In genomic region chr10:30114871-30115270, GRCh38 we compare ENCODE assay signal across 12 cellular contexts. TPM values are rescaled to one million over a fixed set of nuclear protein-coding genes. Genes with fewer than 3 reads are reported as not detected.
A peak's percentile ranks its signal among the peaks of the same experiment; 100 is the strongest.
DNase-seq lines count a peak whose midpoint lies in the region; ATAC-seq, FAIRE-seq and TF ChIP-seq lines count a peak whose summit lies in the region.
"Had no signal": no experiment of that assay in that cellular context is flagged by ENCODE, and none has a peak within 500 bp of the region (broad histone marks: within the 10 kb centered on the region; RNA-seq: fewer than 3 reads in every experiment).

No MANE protein-coding gene starts in this region.

- FAIRE-seq in H1 (lab: Jason Lieb, UNC), result no peak

- H3K4ac ChIP-seq in H1 (replicated peaks; ENCODE audit: insufficient read length, low read depth, low read length), result no peak overlapping the region

- no peaks in the 10 kb centered on the region for H3K36me3 Mint-ChIP-seq in stimulated activated effector memory CD8-positive, alpha-beta T cell treated with anti-CD3 and anti-CD28 coated beads, Interleukin-12 subunit alpha, Interleukin-12 subunit beta, amount 100 ng/mL, for 72 hours

- no peak for ATAC-seq in stimulated activated effector memory CD8-positive, alpha-beta T cell treated with anti-CD3 and anti-CD28 coated beads, Interleukin-12 subunit alpha, Interleukin-12 subunit beta, amount 100 ng/mL, for 72 hours

- no peaks in the 10 kb centered on the region for H4K20me1 ChIP-seq in H1 (replicated peaks in 1 of 2; ENCODE audit: control insufficient read depth in 1 of 2, insufficient read depth in 2 of 2, low read length in 2 of 2)

- TF ChIP-seq CTCF in H1 (IDR thresholded peaks at IDR 0.05; ENCODE audit: control extremely low read depth in 1 of 3, insufficient read depth in 1 of 3, low read depth in 1 of 3, low read length in 3 of 3) (no peak), uterus (IDR thresholded peaks at IDR 0.05) (no peak)

- no peak overlapping the region for H2BK120ac ChIP-seq in H1 (replicated peaks; ENCODE audit: low read depth, low read length)

- no peak overlapping the region for H2BK12ac ChIP-seq in H1 (ENCODE audit: low read depth, low read length)

- CTCF ChIA-PET in H1 (lab: Charles Lee; ENCODE audit: partially characterized antibody), result interaction anchor here (0.6 kb wide), 1 partner anchor 54 kb away, joined by 5 read pairs; no protein-coding TSS in a partner anchor

- H3K9me3 ChIP-seq in H1 (ENCODE audit: insufficient read depth in 2 of 2, low read depth in 1 of 2, low read length in 1 of 2) (no peaks in the 10 kb centered on the region), mesodermal cell (ENCODE audit: control insufficient read depth, low read length) (no peaks in the 10 kb centered on the region), uterus (no peaks in the 10 kb centered on the region)
- H3K9me3 ChIP-seq: spleen had no signal

- no peak overlapping the region for H3K4me3 ChIP-seq in H1 (ENCODE audit: extremely low read depth in 1 of 4, insufficient read depth in 2 of 4, low read depth in 3 of 4, low read length in 4 of 4)
- no peak overlapping the region for H3K4me3 ChIP-seq in mesodermal cell (ENCODE audit: extremely low read depth, insufficient read depth, low read length, poor library complexity, severe bottlenecking)
- peak overlapping the region; percentile 5 to 23 for H3K4me3 ChIP-seq in uterus
- H3K4me3 ChIP-seq: spleen had no signal

- peak overlapping the region; percentile 64 for H2AFZ ChIP-seq in H1 (ENCODE audit: low read length)

- intact Hi-C loops in uterus (cut with DNase I; ENCODE audit: low total_unique reads), result no loop called here

- no peak overlapping the region for H4K8ac ChIP-seq in H1 (ENCODE audit: extremely low read depth, insufficient read depth, low read length)

- no peak for TF ChIP-seq POLR2A in H1 (IDR thresholded peaks at IDR 0.05; ENCODE audit: control extremely low read depth in 1 of 2, low read depth in 2 of 2, low read length in 2 of 2)
- no peak for TF ChIP-seq POLR2A in uterus (IDR thresholded peaks at IDR 0.05)

- H2BK5ac ChIP-seq in H1 (ENCODE audit: low read depth, low read length), result no peak overlapping the region

- no peak overlapping the region for H3K9ac ChIP-seq in H1 (replicated peaks in 1 of 4; ENCODE audit: extremely low read depth in 1 of 4, low read depth in 3 of 4, low read length in 3 of 4)

- no peak overlapping the region for H3K56ac ChIP-seq in H1 (replicated peaks; ENCODE audit: insufficient read length, low read depth, low read length)

- H3K4me3 Mint-ChIP-seq in stimulated activated effector memory CD8-positive, alpha-beta T cell treated with anti-CD3 and anti-CD28 coated beads, Interleukin-12 subunit alpha, Interleukin-12 subunit beta, amount 100 ng/mL, for 72 hours, result no peak overlapping the region

- H3K27ac ChIP-seq in H1 (ENCODE audit: low read depth, low read length) (no peak overlapping the region), mesodermal cell (ENCODE audit: low read depth, low read length, severe bottlenecking) (peak overlapping the region; percentile 11), uterus (peak overlapping the region; percentile 77)
- H3K27ac ChIP-seq: spleen had no signal

- H3K9me3 Mint-ChIP-seq in stimulated activated effector memory CD8-positive, alpha-beta T cell treated with anti-CD3 and anti-CD28 coated beads, Interleukin-12 subunit alpha, Interleukin-12 subunit beta, amount 100 ng/mL, for 72 hours, result no peaks in the 10 kb centered on the region

- no peak for TF ChIP-seq RAD21 in H1 (IDR thresholded peaks at IDR 0.05 in 1 of 2, conservative IDR thresholded peaks at IDR 0.05 in 1 of 2; ENCODE audit: low read depth in 2 of 2, low read length in 2 of 2)

- no peak overlapping the region; a peak in 1 of 4 replicates for H3K4me2 ChIP-seq in H1 (ENCODE audit: insufficient read depth in 1 of 2, low read depth in 2 of 2, low read length in 2 of 2)

- no peak for TF ChIP-seq EP300 in H1 (IDR thresholded peaks at IDR 0.05; ENCODE audit: borderline replicate concordance in 1 of 2, low read depth in 2 of 2, low read length in 2 of 2)

- H3K27ac Mint-ChIP-seq in stimulated activated effector memory CD8-positive, alpha-beta T cell treated with anti-CD3 and anti-CD28 coated beads, Interleukin-12 subunit alpha, Interleukin-12 subunit beta, amount 100 ng/mL, for 72 hours, result no peak overlapping the region

- peaks cover 0 to 3% (median 0%) of the 10 kb centered on the region in 4 experiments; a peak in 1 of 7 replicates for H3K4me1 ChIP-seq in H1 (replicated peaks in 1 of 4; ENCODE audit: control insufficient read depth in 3 of 4, insufficient read depth in 4 of 4, low read length in 3 of 4)
- no peaks in the 10 kb centered on the region for H3K4me1 ChIP-seq in mesodermal cell (ENCODE audit: control insufficient read depth, insufficient read depth, low read length, poor library complexity, severe bottlenecking)
- H3K4me1 ChIP-seq in uterus, result peaks cover 0 to 7% of the 10 kb centered on the region in 2 donors
- H3K4me1 ChIP-seq: spleen had no signal

- no peak overlapping the region for H4K91ac ChIP-seq in H1 (replicated peaks; ENCODE audit: insufficient read length, low read length)

- H2BK15ac ChIP-seq in H1 (ENCODE audit: low read length), result no peak overlapping the region

- H3K36me3 ChIP-seq in H1 (ENCODE audit: control insufficient read depth in 2 of 4, insufficient read depth in 4 of 4, low read length in 3 of 4) (no peaks in the 10 kb centered on the region), mesodermal cell (ENCODE audit: control insufficient read depth, insufficient read depth, low read length) (no peaks in the 10 kb centered on the region), uterus (no peaks in the 10 kb centered on the region)
- H3K36me3 ChIP-seq: spleen had no signal

- POLR2A ChIA-PET in H1 (lab: Charles Lee; ENCODE audit: partially characterized antibody), result no interaction called here

- no peaks in the 10 kb centered on the region for H3K79me2 ChIP-seq in H1 (ENCODE audit: control insufficient read depth in 1 of 2, insufficient read depth in 2 of 2, low read length in 2 of 2)

- no peak overlapping the region for H2AK5ac ChIP-seq in H1 (ENCODE audit: low read depth, low read length)

- H3K14ac ChIP-seq in H1 (ENCODE audit: insufficient read length), result no peak overlapping the region

- H3K79me1 ChIP-seq in H1 (ENCODE audit: low read depth, low read length), result no peaks in the 10 kb centered on the region

- no peaks in the 10 kb centered on the region for H3K4me1 Mint-ChIP-seq in stimulated activated effector memory CD8-positive, alpha-beta T cell treated with anti-CD3 and anti-CD28 coated beads, Interleukin-12 subunit alpha, Interleukin-12 subunit beta, amount 100 ng/mL, for 72 hours

- no peaks in the 10 kb centered on the region for H3K23me2 ChIP-seq in H1 (ENCODE audit: low read depth, low read length)

- H3K18ac ChIP-seq in H1 (ENCODE audit: extremely low read depth, low read length), result no peak overlapping the region

- peak; percentile 38 to 60 for DNase-seq in NCI-H526 (lab: John Stamatoyannopoulos, UW)
- DNase-seq in NCI-H526 treated with DMSO at 0.1 percent for 48 hours (lab: John Stamatoyannopoulos, UW), result no peak
- no peak for DNase-seq in H1 (ENCODE audit: low read depth in 1 of 2, low spot score in 2 of 2)
- peak in 1 of 2 donors; percentile 41 for DNase-seq in uterus
- no peak for DNase-seq in activated CD4-positive, alpha-beta T cell treated with anti-CD3 and anti-CD28 coated beads, Interleukin-2, amount 50 U/mL, for 1 hour
- DNase-seq in stimulated activated effector memory CD8-positive, alpha-beta T cell treated with anti-CD3 and anti-CD28 coated beads, Interleukin-12 subunit alpha, Interleukin-12 subunit beta, amount 100 ng/mL, for 72 hours (ENCODE audit: low spot score in 2 of 2), result no peak
- no peak for DNase-seq in amniotic stem cell (lab: John Stamatoyannopoulos, UW)
- DNase-seq: activated CD8-positive, alpha-beta memory T cell treated with anti-CD3 and anti-CD28 coated beads, Interleukin-2, amount 50 U/mL, for 4 hours; mammary epithelial cell; NCI-H1105; spleen had no signal

- 61% methylated on average over 8 of the region's 8 CpGs; no CpG with 5 or more reads in 1 of the 2 experiments for WGBS in H1 (ENCODE audit: extremely low coverage in 1 of 2, insufficient coverage in 1 of 2, insufficient read length in 1 of 2, insufficient replicate concordance in 2 of 2, low coverage in 1 of 2, low lambda C conversion rate in 2 of 2, missing lambda C conversion rate in 1 of 2), 2 experiments
- 52 to 65% methylated on average over 8 of the region's 8 CpGs for WGBS in mesodermal cell (ENCODE audit: insufficient coverage in 2 of 2), 2 experiments

- no peak overlapping the region for H3K23ac ChIP-seq in H1 (ENCODE audit: insufficient read length)

- H2BK20ac ChIP-seq in H1 (ENCODE audit: low read length), result no peak overlapping the region

- H3K27me3 ChIP-seq in H1 (replicated peaks in 1 of 4; ENCODE audit: control insufficient read depth in 3 of 4, extremely low read depth in 1 of 4, insufficient read depth in 3 of 4, low read length in 3 of 4) (no peaks in the 10 kb centered on the region), uterus (no peaks in the 10 kb centered on the region)

- no peak overlapping the region for H4K5ac ChIP-seq in H1 (ENCODE audit: insufficient read length, low read depth, low read length)

TF ChIP-seq in H1, 55 proteins besides CTCF, POLR2A, EP300 and RAD21:
- no peak for TF ChIP-seq BACH1 (IDR thresholded peaks at IDR 0.05; ENCODE audit: low read length)
- TF ChIP-seq, protein P1, sequence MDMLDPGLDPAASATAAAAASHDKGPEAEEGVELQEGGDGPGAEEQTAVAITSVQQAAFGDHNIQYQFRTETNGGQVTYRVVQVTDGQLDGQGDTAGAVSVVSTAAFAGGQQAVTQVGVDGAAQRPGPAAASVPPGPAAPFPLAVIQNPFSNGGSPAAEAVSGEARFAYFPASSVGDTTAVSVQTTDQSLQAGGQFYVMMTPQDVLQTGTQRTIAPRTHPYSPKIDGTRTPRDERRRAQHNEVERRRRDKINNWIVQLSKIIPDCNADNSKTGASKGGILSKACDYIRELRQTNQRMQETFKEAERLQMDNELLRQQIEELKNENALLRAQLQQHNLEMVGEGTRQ (IDR thresholded peaks at IDR 0.05; ENCODE audit: low read length), result peak; percentile 69
TF ChIP-seq in H1: peak in this region for 1.

RNA-seq across cellular contexts. Expression of gene JCAD, which starts 55.5 kb away (rescaled TPM):
- total RNA-seq in H1 (2021; fragmentation: NEBNext Ultra II Directional; extraction: Animal tissue kit (Norgen Biotek cat#: 25700)), result 2.9 and 5.2 TPM in 2 replicates
- polyA plus RNA-seq in H1 (2011; rRNA removed), result 0.56 and 0.75 TPM in 2 replicates
- 1.0 TPM for polyA plus RNA-seq in H1 (2011; cell fraction: cytosol; rRNA removed)
- 0.93 TPM for polyA plus RNA-seq in H1 (2011; cell fraction: nucleus; rRNA removed)
- polyA plus RNA-seq in H1 (2012, experiment 1 of 2), result 1.6 to 2.3 TPM (median 1.7 TPM) in 4 replicates
- 0.31 TPM for polyA plus RNA-seq in H1 (2012, experiment 2 of 2)
- 1.1 TPM for polyA plus RNA-seq in H1 (2013, experiment 1 of 2)
- polyA plus RNA-seq in H1 (2013, experiment 2 of 2), result 1.3 TPM
- polyA minus RNA-seq in H1 (2011; rRNA and poly(A)+ RNA removed), result 2.3 and 2.6 TPM in 2 replicates
- polyA minus RNA-seq in H1 (2011; cell fraction: cytosol; rRNA and poly(A)+ RNA removed), result 1.9 TPM
- polyA minus RNA-seq in H1 (2011; cell fraction: nucleus; rRNA and poly(A)+ RNA removed), result 1.5 TPM
- polyA plus RNA-seq in mesodermal cell (2013, experiment 1 of 2), result 36.1 TPM
- 31.6 TPM for polyA plus RNA-seq in mesodermal cell (2013, experiment 2 of 2)
- 10 to 100 TPM; 25.6 to 99.1 (median 49.9) TPM for total RNA-seq in uterus

Comparison
In these comparisons a context has a peak if more than half of its experiments do, and no peak if none do; other contexts are left out.
1. DNase-seq: peak in NCI-H526 (2 of 2); none in NCI-H526 treated with DMSO at 0.1 percent for 48 hours (single experiment), H1 (0 of 2), activated CD4-positive, alpha-beta T cell treated with anti-CD3 and anti-CD28 coated beads, Interleukin-2, amount 50 U/mL, for 1 hour (single experiment), stimulated activated effector memory CD8-positive, alpha-beta T cell treated with anti-CD3 and anti-CD28 coated beads, Interleukin-12 subunit alpha, Interleukin-12 subunit beta, amount 100 ng/mL, for 72 hours (0 of 2) and amniotic stem cell (single experiment).
2. H3K4me3 ChIP-seq: peak in uterus (2 of 2); none in H1 (0 of 4) and mesodermal cell (single experiment).